8 cellular contexts compared by ENCODE assay signal in genomic region chr5:140664353-140665119, GRCh38. TPM values are rescaled to one million over a fixed set of nuclear protein-coding genes. Genes with fewer than 3 reads are reported as not detected.
DNase-seq lines count a peak whose midpoint lies in the region; ATAC-seq and TF ChIP-seq lines count a peak whose summit lies in the region.

WDR55 (plus strand) TSS chr5:140664904; CDS start chr5:140664913, 9 bp downstream.

- DNase-seq in NCI-H748 treated with DMSO at 0.1 percent for 48 hours (lab: John Stamatoyannopoulos, UW) (peak; percentile 82), dermis blood vessel endothelial cell (peak; percentile 89), left lung (peak; percentile 98 to 100)
- peak; percentile 94 for DNase-seq in activated CD4-positive, alpha-beta T cell treated with anti-CD3 and anti-CD28 coated beads, Interleukin-2, amount 50 U/mL, for 4 hours
- DNase-seq in stimulated activated CD4-positive, alpha-beta T cell treated with anti-CD3 and anti-CD28 coated beads, Interleukin-2, amount 100 ng/mL, for 48 hours: peak; percentile 93 to 94

- TF ChIP-seq CTCF in left lung (IDR thresholded peaks at IDR 0.05): no peak

- H3K27ac ChIP-seq in BLaER1 treated with 17β-estradiol and CSF1 and Interleukin-3, amounts not matched to agents 10 nM and 100 nM: peak within 1 kb of the TSS; percentile 71 to 90 (median 85)
- H3K27ac ChIP-seq in left lung: peak within 1 kb of the TSS; percentile 93 to 98

- H3K4me2 ChIP-seq in BLaER1 treated with 17β-estradiol and CSF1 and Interleukin-3, amounts not matched to agents 10 nM and 100 nM: peak within 1 kb of the TSS; percentile 81 to 99 (median 87)

- H3K27me3 ChIP-seq in BLaER1 treated with 17β-estradiol and CSF1 and Interleukin-3, amounts not matched to agents 10 nM and 100 nM: no peaks in the 10 kb centered on the region
- no peaks in the 10 kb centered on the region for H3K27me3 ChIP-seq in left lung

- H3K36me3 ChIP-seq in BLaER1 treated with 17β-estradiol and CSF1 and Interleukin-3, amounts not matched to agents 10 nM and 100 nM: peaks cover 65 to 77% (median 73%) of the 10 kb centered on the region in 11 experiments
- peaks cover 0 to 55% of the 10 kb centered on the region in 2 donors for H3K36me3 ChIP-seq in left lung

- H4K20me1 ChIP-seq in BLaER1 treated with 17β-estradiol and CSF1 and Interleukin-3, amounts not matched to agents 10 nM and 100 nM: peaks cover 4 to 45% (median 37%) of the 10 kb centered on the region in 11 experiments; a peak in 18 of 22 replicates

- H3K4me1 ChIP-seq in BLaER1 treated with 17β-estradiol and CSF1 and Interleukin-3, amounts not matched to agents 10 nM and 100 nM: peaks cover 22 to 58% (median 32%) of the 10 kb centered on the region in 10 experiments
- peaks cover 15 to 31% of the 10 kb centered on the region in 2 donors for H3K4me1 ChIP-seq in left lung

- no peaks in the 10 kb centered on the region for H3K9me3 ChIP-seq in BLaER1 treated with 17β-estradiol and CSF1 and Interleukin-3, amounts not matched to agents 10 nM and 100 nM (replicated peaks in 1 of 11)
- H3K9me3 ChIP-seq in left lung: no peaks in the 10 kb centered on the region

- ATAC-seq in GM19328 (IDR thresholded peaks at IDR 0.05; ENCODE audit: unreplicated experiment) (peak; percentile 98), HG03520 (IDR thresholded peaks at IDR 0.05; ENCODE audit: unreplicated experiment) (peak; percentile 96), left lung (peak; percentile 99)

- peak within 1 kb of the TSS; percentile 80 to 99 (median 94) for H3K4me3 ChIP-seq in BLaER1 treated with 17β-estradiol and CSF1 and Interleukin-3, amounts not matched to agents 10 nM and 100 nM
- H3K4me3 ChIP-seq in left lung: peak within 1 kb of the TSS; percentile 71 to 87

- H3K9ac ChIP-seq in BLaER1 treated with 17β-estradiol and CSF1 and Interleukin-3, amounts not matched to agents 10 nM and 100 nM: peak within 1 kb of the TSS; percentile 77 to 92 (median 85)

- intact Hi-C loops in left lung (cut with DNase I): no loop called here

RNA-seq across cellular contexts. Expression of gene WDR55, which starts in this region (rescaled TPM):
- total RNA-seq in dermis blood vessel endothelial cell: 41.1 and 45.1 TPM in 2 replicates
- total RNA-seq in left lung: 10 to 100 TPM; 21.0 to 26.5 TPM

Comparison
In these comparisons a context has a peak if more than half of its experiments do, and no peak if none do; other contexts are left out.
1. Peak in every context shown above with its lines: DNase-seq, ATAC-seq, H3K4me3 ChIP-seq and H3K27ac ChIP-seq.